Comparison of ENCODE assay signal across 34 cellular contexts in genomic region chr18:57329856-57330255, GRCh38. TPM values are rescaled to one million over a fixed set of nuclear protein-coding genes. Genes with fewer than 3 reads are reported as not detected.
"Had no signal": no experiment of that assay in that cellular context is flagged by ENCODE, and none has a peak within 500 bp of the region (broad histone marks: within the 10 kb centered on the region; RNA-seq: fewer than 3 reads in every experiment).

No MANE protein-coding gene starts in this region.

- H3K4me3 Mint-ChIP-seq: activated B cell treated with CpG ODN at 0.5 μM for 24 hours; activated CD4-positive, alpha-beta memory T cell treated with anti-CD3 and anti-CD28 coated beads for 36 hours; activated CD4-positive, alpha-beta T cell treated with anti-CD3 and anti-CD28 coated beads, Interleukin-2, amount 10 ng/mL, durations not matched to agents 24 days and 14 days; activated CD8-positive, alpha-beta T cell treated with anti-CD3 and anti-CD28 coated beads for 36 hours; activated naive CD4-positive, alpha-beta T cell treated with anti-CD3 and anti-CD28 coated beads, Interleukin-2, amount 10 ng/mL, durations not matched to agents 7 days and 5 days; activated naive CD4-positive, alpha-beta T cell treated with anti-CD3 and anti-CD28 coated beads, Interleukin-2, amount 50 U/mL, for 24 hours; activated naive CD8-positive, alpha-beta T cell; activated naive CD8-positive, alpha-beta T cell treated with anti-CD3 and anti-CD28 coated beads, Interleukin-2, amount 10 ng/mL, durations not matched to agents 7 days and 5 days; activated naive CD8-positive, alpha-beta T cell treated with anti-CD3 and anti-CD28 coated beads, Interleukin-2, amount 50 U/mL, for 24 hours; activated T-cell treated with anti-CD3 and anti-CD28 coated beads, Interleukin-2, amount 50 U/mL, for 24 hours; brain; T-helper 1 cell treated with Interleukin-12 subunit alpha and Interleukin-12 subunit beta and Interleukin-4 antibody, amounts not matched to agents 30 μg/mL and 1 μg/mL, for 36 hours; T-helper 2 cell treated with Interferon-gamma antibody and Interleukin-4, amounts not matched to agents 5 μg/mL and 100 μg/mL, for 36 hours had no signal

- ATAC-seq: activated CD8-positive, alpha-beta T cell treated with anti-CD3 and anti-CD28 coated beads for 36 hours; activated naive CD8-positive, alpha-beta T cell treated with anti-CD3 and anti-CD28 coated beads, Interleukin-2, amount 50 U/mL, for 24 hours had no signal

- H3K36me3 Mint-ChIP-seq: activated CD4-positive, alpha-beta memory T cell treated with anti-CD3 and anti-CD28 coated beads for 36 hours; activated naive CD4-positive, alpha-beta T cell treated with anti-CD3 and anti-CD28 coated beads, Interleukin-2, amount 10 ng/mL, durations not matched to agents 7 days and 5 days; activated naive CD4-positive, alpha-beta T cell treated with anti-CD3 and anti-CD28 coated beads, Interleukin-2, amount 50 U/mL, for 24 hours; activated naive CD8-positive, alpha-beta T cell treated with anti-CD3 and anti-CD28 coated beads, Interleukin-2, amount 10 ng/mL, durations not matched to agents 7 days and 5 days; brain had no signal

- FAIRE-seq: TTC549 had no signal

- H3K4me3 ChIP-seq: ascending aorta had no signal

- DNase-seq: activated B cell treated with CpG ODN at 0.5 μM for 24 hours; activated CD4-positive, alpha-beta memory T cell treated with anti-CD3 and anti-CD28 coated beads for 36 hours; activated CD4-positive, alpha-beta T cell treated with anti-CD3 and anti-CD28 coated beads for 4 hours; activated CD4-positive, alpha-beta T cell treated with anti-CD3 and anti-CD28 coated beads, Interleukin-2, amount 10 ng/mL, durations not matched to agents 24 days and 14 days; activated CD4-positive, alpha-beta T cell treated with anti-CD3 and anti-CD28 coated beads, Interleukin-2, amount 50 U/mL, for 1 hour; activated CD4-positive, alpha-beta T cell treated with anti-CD3 and anti-CD28 coated beads, Interleukin-2, amount 50 U/mL, for 4 hours; activated CD4-positive, CD25-positive, alpha-beta regulatory T cell treated with anti-CD3 and anti-CD28 coated beads, Interleukin-2, amount 50 U/mL, for 72 hours; activated CD8-positive, alpha-beta memory T cell treated with anti-CD3 and anti-CD28 coated beads, Interleukin-2, amount 50 U/mL, for 48 hours; activated CD8-positive, alpha-beta T cell treated with anti-CD3 and anti-CD28 coated beads for 36 hours; activated effector memory CD4-positive, alpha-beta T cell treated with Interleukin-2 at 50 U/mL for 16 hours; activated gamma-delta T cell; activated naive CD4-positive, alpha-beta T cell treated with anti-CD3 and anti-CD28 coated beads, Interleukin-2, amount 10 ng/mL, durations not matched to agents 7 days and 5 days; activated naive CD4-positive, alpha-beta T cell treated with Interleukin-2 at 50 U/mL for 16 hours; activated naive CD8-positive, alpha-beta T cell treated with anti-CD3 and anti-CD28 coated beads, Interleukin-2, amount 10 ng/mL, durations not matched to agents 7 days and 5 days; activated naive CD8-positive, alpha-beta T cell treated with anti-CD3 and anti-CD28 coated beads, Interleukin-2, amount 50 U/mL, for 24 hours; activated T-cell treated with anti-CD3 and anti-CD28 coated beads, Interleukin-2, amount 50 U/mL, for 24 hours; activated T-cell treated with anti-CD3 and anti-CD28 coated beads, Interleukin-2, amount 50 U/mL, for 48 hours; amygdala; anterior cingulate cortex; central memory CD4-positive, alpha-beta T cell; SW 1271; T-helper 1 cell; T-helper 2 cell; T-helper 9 cell had no signal

- H3K27ac ChIP-seq: ascending aorta, VCaP had no signal

- H3K9me3 Mint-ChIP-seq: activated B cell treated with CpG ODN at 0.5 μM for 24 hours; activated CD4-positive, alpha-beta memory T cell treated with anti-CD3 and anti-CD28 coated beads for 36 hours; activated CD4-positive, alpha-beta T cell treated with anti-CD3 and anti-CD28 coated beads, Interleukin-2, amount 10 ng/mL, durations not matched to agents 24 days and 14 days; activated CD8-positive, alpha-beta T cell treated with anti-CD3 and anti-CD28 coated beads for 36 hours; activated naive CD4-positive, alpha-beta T cell treated with anti-CD3 and anti-CD28 coated beads, Interleukin-2, amount 10 ng/mL, durations not matched to agents 7 days and 5 days; activated naive CD8-positive, alpha-beta T cell treated with anti-CD3 and anti-CD28 coated beads, Interleukin-2, amount 10 ng/mL, durations not matched to agents 7 days and 5 days; activated naive CD8-positive, alpha-beta T cell treated with anti-CD3 and anti-CD28 coated beads, Interleukin-2, amount 50 U/mL, for 24 hours; activated T-cell treated with anti-CD3 and anti-CD28 coated beads, Interleukin-2, amount 50 U/mL, for 24 hours; activated T-helper 2 cell treated with anti-CD3 and anti-CD28 coated beads, Interferon-gamma antibody, Interleukin-2, Interleukin-4, amounts not matched to agents 10 μg/mL and 5 μg/mL and 100 μg/mL, durations not matched to agents 14 hours and 24 hours and 36 hours; T-helper 1 cell treated with Interleukin-12 subunit alpha and Interleukin-12 subunit beta and Interleukin-4 antibody, amounts not matched to agents 30 μg/mL and 1 μg/mL, for 36 hours; T-helper 2 cell treated with Interferon-gamma antibody and Interleukin-4, amounts not matched to agents 5 μg/mL and 100 μg/mL, for 36 hours had no signal

- H3K4me1 ChIP-seq: ascending aorta had no signal

- H3K27ac Mint-ChIP-seq: activated B cell treated with CpG ODN at 0.5 μM for 24 hours; activated CD4-positive, alpha-beta memory T cell treated with anti-CD3 and anti-CD28 coated beads for 36 hours; activated CD4-positive, alpha-beta T cell treated with anti-CD3 and anti-CD28 coated beads, Interleukin-2, amount 10 ng/mL, durations not matched to agents 24 days and 14 days; activated CD8-positive, alpha-beta T cell treated with anti-CD3 and anti-CD28 coated beads for 36 hours; activated naive CD4-positive, alpha-beta T cell treated with anti-CD3 and anti-CD28 coated beads, Interleukin-2, amount 10 ng/mL, durations not matched to agents 7 days and 5 days; activated naive CD4-positive, alpha-beta T cell treated with anti-CD3 and anti-CD28 coated beads, Interleukin-2, amount 50 U/mL, for 24 hours; activated naive CD8-positive, alpha-beta T cell; activated naive CD8-positive, alpha-beta T cell treated with anti-CD3 and anti-CD28 coated beads, Interleukin-2, amount 10 ng/mL, durations not matched to agents 7 days and 5 days; activated naive CD8-positive, alpha-beta T cell treated with anti-CD3 and anti-CD28 coated beads, Interleukin-2, amount 50 U/mL, for 24 hours; activated T-cell treated with anti-CD3 and anti-CD28 coated beads, Interleukin-2, amount 50 U/mL, for 24 hours; activated T-helper 2 cell treated with anti-CD3 and anti-CD28 coated beads, Interferon-gamma antibody, Interleukin-2, Interleukin-4, amounts not matched to agents 10 μg/mL and 5 μg/mL and 100 μg/mL, durations not matched to agents 14 hours and 24 hours and 36 hours; brain; T-helper 1 cell treated with Interleukin-12 subunit alpha and Interleukin-12 subunit beta and Interleukin-4 antibody, amounts not matched to agents 30 μg/mL and 1 μg/mL, for 36 hours; T-helper 2 cell treated with Interferon-gamma antibody and Interleukin-4, amounts not matched to agents 5 μg/mL and 100 μg/mL, for 36 hours had no signal

- H3K36me3 ChIP-seq: ascending aorta had no signal

- H3K4me1 Mint-ChIP-seq: activated B cell treated with CpG ODN at 0.5 μM for 24 hours; activated CD4-positive, alpha-beta T cell treated with anti-CD3 and anti-CD28 coated beads, Interleukin-2, amount 10 ng/mL, durations not matched to agents 24 days and 14 days; activated naive CD4-positive, alpha-beta T cell treated with anti-CD3 and anti-CD28 coated beads, Interleukin-2, amount 10 ng/mL, durations not matched to agents 7 days and 5 days; activated naive CD4-positive, alpha-beta T cell treated with anti-CD3 and anti-CD28 coated beads, Interleukin-2, amount 50 U/mL, for 24 hours; activated naive CD8-positive, alpha-beta T cell treated with anti-CD3 and anti-CD28 coated beads, Interleukin-2, amount 10 ng/mL, durations not matched to agents 7 days and 5 days; activated naive CD8-positive, alpha-beta T cell treated with anti-CD3 and anti-CD28 coated beads, Interleukin-2, amount 50 U/mL, for 24 hours had no signal

- H3K27me3 ChIP-seq: ascending aorta had no signal

- H3K27me3 Mint-ChIP-seq: activated CD4-positive, alpha-beta memory T cell treated with anti-CD3 and anti-CD28 coated beads for 36 hours had no signal

RNA-seq across cellular contexts. Expression of gene ST8SIA3, which starts 22.5 kb away (rescaled TPM):
- total RNA-seq: activated B cell treated with CpG ODN at 0.5 μM for 24 hours; activated CD4-positive, alpha-beta memory T cell treated with anti-CD3 and anti-CD28 coated beads for 36 hours; activated CD4-positive, alpha-beta T cell treated with anti-CD3 and anti-CD28 coated beads, Interleukin-2, amount 10 ng/mL, durations not matched to agents 24 days and 14 days; activated CD8-positive, alpha-beta memory T cell treated with anti-CD3 and anti-CD28 coated beads for 36 hours; activated CD8-positive, alpha-beta T cell treated with anti-CD3 and anti-CD28 coated beads for 36 hours; activated naive CD8-positive, alpha-beta T cell treated with anti-CD3 and anti-CD28 coated beads, Interleukin-2, amount 10 ng/mL, durations not matched to agents 7 days and 5 days; activated T-helper 2 cell treated with anti-CD3 and anti-CD28 coated beads, Interferon-gamma antibody, Interleukin-2, Interleukin-4, amounts not matched to agents 10 μg/mL and 5 μg/mL and 100 μg/mL, durations not matched to agents 14 hours and 24 hours and 36 hours; ascending aorta had no signal
